Comparison of ENCODE assay signal across 34 cellular contexts in the genomic region with DNA sequence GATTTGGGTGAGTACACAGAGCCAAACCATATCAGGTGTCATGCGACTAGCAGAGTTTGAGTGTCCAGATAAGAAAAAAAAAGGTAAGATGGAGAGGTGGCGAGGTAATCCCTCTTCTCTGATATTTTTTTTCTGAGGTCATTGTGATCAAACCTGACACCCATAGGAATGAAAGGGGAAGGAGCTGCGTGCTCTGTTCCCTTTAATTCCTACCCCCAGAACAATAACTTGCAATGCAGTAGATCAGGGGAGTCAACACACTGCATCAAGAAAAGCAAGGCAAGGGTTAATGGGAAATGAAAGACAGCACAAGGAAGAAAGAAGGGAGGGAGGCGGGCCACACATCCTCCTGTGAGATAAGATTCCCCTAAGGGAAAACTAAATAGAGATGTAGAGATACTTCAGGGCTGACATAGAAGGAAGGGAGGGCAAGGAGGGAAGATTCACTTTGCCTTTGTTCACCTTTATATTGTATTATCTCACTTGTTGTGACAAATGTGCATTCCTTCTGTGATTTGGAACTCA.
"Had no signal": no experiment of that assay in that cellular context is flagged by ENCODE, and none has a peak within 500 bp of the region (broad histone marks: within the 10 kb centered on the region; RNA-seq: fewer than 3 reads in every experiment).

No MANE protein-coding gene starts in this region.

- H3K9me3 ChIP-seq: Peyer's patch, SJSA1 had no signal

- H3K36me3 ChIP-seq: MG63, Peyer's patch, SJSA1 had no signal

- DNase-seq: activated CD4-positive, alpha-beta memory T cell treated with anti-CD3 and anti-CD28 coated beads, Interleukin-2, amount 10 ng/mL, durations not matched to agents 7 days and 5 days; activated CD4-positive, alpha-beta T cell treated with anti-CD3 and anti-CD28 coated beads for 1 hour; activated CD4-positive, alpha-beta T cell treated with anti-CD3 and anti-CD28 coated beads for 48 hours; activated CD4-positive, CD25-positive, alpha-beta regulatory T cell; activated CD8-positive, alpha-beta memory T cell treated with anti-CD3 and anti-CD28 coated beads for 24 hours; activated CD8-positive, alpha-beta memory T cell treated with anti-CD3 and anti-CD28 coated beads, Interleukin-2, amount 10 ng/mL, durations not matched to agents 7 days and 5 days; activated CD8-positive, alpha-beta memory T cell treated with anti-CD3 and anti-CD28 coated beads, Interleukin-2, amount 50 U/mL, for 48 hours; activated effector memory CD4-positive, alpha-beta T cell treated with Interleukin-2 at 50 U/mL for 16 hours; activated naive CD4-positive, alpha-beta T cell treated with anti-CD3 and anti-CD28 coated beads, Interleukin-2, amount 10 ng/mL, durations not matched to agents 7 days and 5 days; activated naive CD8-positive, alpha-beta T cell treated with anti-CD3 and anti-CD28 coated beads, Interleukin-2, amount 50 U/mL, for 24 hours; activated T-cell treated with anti-CD3 and anti-CD28 coated beads, Interleukin-2, amount 50 U/mL, for 48 hours; anterior cingulate cortex; central memory CD4-positive, alpha-beta T cell; Kasumi-1; MG63; MV-4-11; NCI-H1092; NCI-H1417 treated with DMSO at 0.1 percent for 48 hours; NCI-H1930; NCI-H2081 treated with DMSO at 0.1 percent for 48 hours; NCI-H2171; NCI-H510A; NCI-H526; NCI-H748 treated with DMSO at 0.1 percent for 48 hours; NK-92 treated with Interleukin-12 subunit alpha and Interleukin-12 subunit beta, amount 100 ng/mL, for 24 hours; PC-3; Peyer's patch; RPMI8226; SHP77 treated with DMSO at 0.1 percent for 48 hours; T-cell; T-helper 17 cell; T-helper 9 cell had no signal

- H3K4me1 ChIP-seq: Peyer's patch, SJSA1 had no signal

- H3K4me3 ChIP-seq: MG63, Peyer's patch, SJSA1 had no signal

- H3K27me3 ChIP-seq: MG63, Peyer's patch, SJSA1 had no signal

- H3K27ac ChIP-seq: Peyer's patch, SJSA1, VCaP had no signal
